ENCODE assay signal across 28 cellular contexts in genomic region chr1:237293804-237294203, GRCh38.
"Had no signal": no experiment of that assay in that cellular context is flagged by ENCODE, and none has a peak within 500 bp of the region (broad histone marks: within the 10 kb centered on the region; RNA-seq: fewer than 3 reads in every experiment).

No MANE protein-coding gene starts in this region.

- H3K9me3 Mint-ChIP-seq: dendritic cell treated with granulocyte-macrophage colony-stimulating factor and Interleukin-4, amounts not matched to agents 40 ng/mL and 50 ng/mL, for 4 days; effector memory CD8-positive, alpha-beta T cell had no signal

- DNase-seq: colonic mucosa; cortex of kidney; dermis blood vessel endothelial cell; dorsolateral prefrontal cortex; effector CD4-positive, alpha-beta T cell; effector CD8-positive, alpha-beta T cell; effector memory CD4-positive, alpha-beta T cell; effector memory CD8-positive, alpha-beta T cell; endodermal cell; erythroblast; esophagus squamous epithelium; foreskin fibroblast; foreskin keratinocyte; foreskin melanocyte; gastrocnemius medialis; glutamatergic neuron; head of caudate nucleus; heart right ventricle had no signal

- H3K4me1 ChIP-seq: colonic mucosa, esophagus squamous epithelium, foreskin keratinocyte, gastrocnemius medialis, gastroesophageal sphincter had no signal

- H3K27ac Mint-ChIP-seq: dendritic cell treated with granulocyte-macrophage colony-stimulating factor and Interleukin-4, amounts not matched to agents 40 ng/mL and 50 ng/mL, for 4 days; effector memory CD8-positive, alpha-beta T cell; endodermal cell had no signal

- H3K36me3 ChIP-seq: colonic mucosa, esophagus muscularis mucosa, esophagus squamous epithelium, gastrocnemius medialis, gastroesophageal sphincter, heart right ventricle had no signal

- H3K4me3 ChIP-seq: colonic mucosa, coronary artery, dorsolateral prefrontal cortex, esophagus muscularis mucosa, esophagus squamous epithelium, gastrocnemius medialis, gastroesophageal sphincter, heart left ventricle, heart right ventricle had no signal

- H3K27ac ChIP-seq: colonic mucosa, coronary artery, dorsolateral prefrontal cortex, epithelial cell of prostate, esophagus muscularis mucosa, esophagus squamous epithelium, foreskin keratinocyte, gastrocnemius medialis, gastroesophageal sphincter, heart left ventricle, heart right ventricle had no signal

- H3K4me3 Mint-ChIP-seq: dendritic cell treated with granulocyte-macrophage colony-stimulating factor and Interleukin-4, amounts not matched to agents 40 ng/mL and 50 ng/mL, for 4 days; effector memory CD8-positive, alpha-beta T cell; endodermal cell had no signal

- H3K27me3 ChIP-seq: colonic mucosa, dorsolateral prefrontal cortex, esophagus muscularis mucosa, esophagus squamous epithelium, foreskin keratinocyte, gastrocnemius medialis, gastroesophageal sphincter, heart left ventricle, heart right ventricle had no signal

- ATAC-seq: effector memory CD8-positive, alpha-beta T cell; esophagus mucosa; foreskin keratinocyte; gastrocnemius medialis; gastroesophageal sphincter; heart left ventricle; heart right ventricle had no signal

- H3K9me3 ChIP-seq: colonic mucosa, esophagus muscularis mucosa, esophagus squamous epithelium, gastrocnemius medialis, gastroesophageal sphincter, heart left ventricle, heart right ventricle had no signal

- FAIRE-seq: colon, endometrium, endothelial cell of umbilical vein had no signal
